ENCODE assay signal across 12 cellular contexts in the genomic region with DNA sequence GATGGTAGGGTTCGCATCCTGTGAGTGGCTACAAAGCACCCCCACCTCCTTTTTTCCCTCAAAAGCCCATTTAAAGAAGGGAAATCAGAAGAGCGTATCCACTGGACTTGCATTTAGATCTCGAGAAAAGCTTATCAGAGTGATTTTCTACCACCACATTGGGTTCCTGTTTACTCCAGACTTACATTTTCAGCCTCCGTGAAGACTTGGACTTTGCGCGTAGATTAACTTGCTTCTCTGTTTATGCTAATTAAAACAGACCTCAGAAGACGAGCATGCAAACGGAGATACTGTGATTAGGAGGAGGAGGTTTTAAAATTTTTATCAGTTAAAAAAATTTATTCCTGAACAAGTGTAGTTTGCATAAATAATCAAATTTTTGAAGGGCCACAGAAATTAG.
"Had no signal": no experiment of that assay in that cellular context is flagged by ENCODE, and none has a peak within 500 bp of the region (broad histone marks: within the 10 kb centered on the region; RNA-seq: fewer than 3 reads in every experiment).

No MANE protein-coding gene starts in this region.

- H3K9me3 ChIP-seq: psoas muscle, thoracic aorta had no signal

- H3K36me3 ChIP-seq: brain microvascular endothelial cell, thoracic aorta had no signal

- H3K27me3 ChIP-seq: brain microvascular endothelial cell had no signal

- ATAC-seq: left ventricle myocardium superior, psoas muscle, sciatic nerve had no signal

- H3K27ac ChIP-seq: brain microvascular endothelial cell, epithelial cell of prostate, psoas muscle, thoracic aorta had no signal

- H3K4me3 ChIP-seq: psoas muscle, thoracic aorta had no signal

- DNase-seq: activated CD4-positive, alpha-beta T cell treated with anti-CD3 and anti-CD28 coated beads, Interleukin-2, amount 10 ng/mL, durations not matched to agents 7 days and 5 days; activated naive CD8-positive, alpha-beta T cell treated with anti-CD3 and anti-CD28 coated beads, Interleukin-2, amount 10 ng/mL, durations not matched to agents 7 days and 5 days; brain microvascular endothelial cell; cortex of kidney; effector CD8-positive, alpha-beta T cell; hypothalamus; left ventricle myocardium superior; psoas muscle; stimulated activated CD4-positive, alpha-beta T cell treated with anti-CD3 and anti-CD28 coated beads, Interleukin-1b, Interleukin-23, amount 100 ng/mL, for 48 hours had no signal
